ENCODE assay signal across 1 cellular context in genomic region chr1:26706315-26706714, GRCh38.
TF ChIP-seq lines count a peak whose summit lies in the region.

No MANE protein-coding gene starts in this region.

TF ChIP-seq in HepG2, 621 proteins besides CTCF, POLR2A, EP300 and RAD21 (continued from another document):
- no peak for TF ChIP-seq HNRNPLL (IDR thresholded peaks at IDR 0.05; ENCODE audit: low read depth, low read length, poor library complexity, severe bottlenecking)
- no peak for TF ChIP-seq ZNF839 (CRISPR knock-in tag; IDR thresholded peaks at IDR 0.05; ENCODE audit: borderline replicate concordance)
- TF ChIP-seq SAP130 (CRISPR knock-in tag; IDR thresholded peaks at IDR 0.05; ENCODE audit: low read depth) = peak; percentile 93
- peak; percentile 94 for TF ChIP-seq PITX1 (CRISPR knock-in tag; IDR thresholded peaks at IDR 0.05)
- TF ChIP-seq FOXJ3 (CRISPR knock-in tag; IDR thresholded peaks at IDR 0.05; ENCODE audit: borderline replicate concordance) = peak; percentile 60; the same call in 1 of the 2 replicates
- TF ChIP-seq, protein P1, sequence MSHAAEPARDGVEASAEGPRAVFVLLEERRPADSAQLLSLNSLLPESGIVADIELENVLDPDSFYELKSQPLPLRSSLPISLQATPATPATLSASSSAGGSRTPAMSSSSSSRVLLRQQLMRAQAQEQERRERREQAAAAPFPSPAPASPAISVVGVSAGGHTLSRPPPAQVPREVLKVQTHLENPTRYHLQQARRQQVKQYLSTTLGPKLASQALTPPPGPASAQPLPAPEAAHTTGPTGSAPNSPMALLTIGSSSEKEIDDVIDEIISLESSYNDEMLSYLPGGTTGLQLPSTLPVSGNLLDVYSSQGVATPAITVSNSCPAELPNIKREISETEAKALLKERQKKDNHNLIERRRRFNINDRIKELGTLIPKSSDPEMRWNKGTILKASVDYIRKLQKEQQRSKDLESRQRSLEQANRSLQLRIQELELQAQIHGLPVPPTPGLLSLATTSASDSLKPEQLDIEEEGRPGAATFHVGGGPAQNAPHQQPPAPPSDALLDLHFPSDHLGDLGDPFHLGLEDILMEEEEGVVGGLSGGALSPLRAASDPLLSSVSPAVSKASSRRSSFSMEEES (CRISPR knock-in tag; IDR thresholded peaks at IDR 0.05) = peak; percentile 63; the same call in 1 of the 2 replicates
- 0 out of 2 replicates have a peak, but pooled peaks have one; percentile 32 for TF ChIP-seq ZFP90 (CRISPR knock-in tag; IDR thresholded peaks at IDR 0.05; ENCODE audit: borderline replicate concordance)
- 0 out of 2 replicates have a peak, but pooled peaks have one; percentile 46 for TF ChIP-seq PPARG (CRISPR knock-in tag; conservative IDR thresholded peaks at IDR 0.05)
- no peak for TF ChIP-seq SATB2 (CRISPR knock-in tag; IDR thresholded peaks at IDR 0.05)
- TF ChIP-seq TGIF2 (CRISPR knock-in tag; IDR thresholded peaks at IDR 0.05) = peak; percentile 88
- peak; percentile 75 for TF ChIP-seq ARNTL (CRISPR knock-in tag; IDR thresholded peaks at IDR 0.05)
- TF ChIP-seq MEF2D (CRISPR knock-in tag; IDR thresholded peaks at IDR 0.05) = peak; percentile 55
- TF ChIP-seq YEATS2 (CRISPR knock-in tag; IDR thresholded peaks at IDR 0.05; ENCODE audit: borderline replicate concordance) = peak; percentile 50; the same call in 1 of the 2 replicates
- TF ChIP-seq FOXA3 (CRISPR knock-in tag; IDR thresholded peaks at IDR 0.05) = peak; percentile 88
- peak; percentile 21; the same call in 1 of the 2 replicates for TF ChIP-seq ZNF264 (CRISPR knock-in tag; IDR thresholded peaks at IDR 0.05)
- peak; percentile 53; the same call in 1 of the 2 replicates for TF ChIP-seq IRF2 (CRISPR knock-in tag; IDR thresholded peaks at IDR 0.05)
- peak; percentile 60 for TF ChIP-seq SOX5 (CRISPR knock-in tag; IDR thresholded peaks at IDR 0.05; ENCODE audit: borderline replicate concordance)
- TF ChIP-seq AKAP8 (CRISPR knock-in tag; IDR thresholded peaks at IDR 0.05) = 0 out of 2 replicates have a peak, but pooled peaks have one; percentile 28
- TF ChIP-seq ZFX (CRISPR knock-in tag; IDR thresholded peaks at IDR 0.05; ENCODE audit: low read depth) = peak; percentile 84
- peak; percentile 49; the same call in 1 of the 2 replicates for TF ChIP-seq ZNF292 (CRISPR knock-in tag; IDR thresholded peaks at IDR 0.05; ENCODE audit: borderline replicate concordance, low read depth)
- peak; percentile 57 for TF ChIP-seq ZMYM4 (CRISPR knock-in tag; IDR thresholded peaks at IDR 0.05)
- TF ChIP-seq, protein P2, sequence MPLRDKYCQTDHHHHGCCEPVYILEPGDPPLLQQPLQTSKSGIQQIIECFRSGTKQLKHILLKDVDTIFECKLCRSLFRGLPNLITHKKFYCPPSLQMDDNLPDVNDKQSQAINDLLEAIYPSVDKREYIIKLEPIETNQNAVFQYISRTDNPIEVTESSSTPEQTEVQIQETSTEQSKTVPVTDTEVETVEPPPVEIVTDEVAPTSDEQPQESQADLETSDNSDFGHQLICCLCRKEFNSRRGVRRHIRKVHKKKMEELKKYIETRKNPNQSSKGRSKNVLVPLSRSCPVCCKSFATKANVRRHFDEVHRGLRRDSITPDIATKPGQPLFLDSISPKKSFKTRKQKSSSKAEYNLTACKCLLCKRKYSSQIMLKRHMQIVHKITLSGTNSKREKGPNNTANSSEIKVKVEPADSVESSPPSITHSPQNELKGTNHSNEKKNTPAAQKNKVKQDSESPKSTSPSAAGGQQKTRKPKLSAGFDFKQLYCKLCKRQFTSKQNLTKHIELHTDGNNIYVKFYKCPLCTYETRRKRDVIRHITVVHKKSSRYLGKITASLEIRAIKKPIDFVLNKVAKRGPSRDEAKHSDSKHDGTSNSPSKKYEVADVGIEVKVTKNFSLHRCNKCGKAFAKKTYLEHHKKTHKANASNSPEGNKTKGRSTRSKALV (CRISPR knock-in tag; IDR thresholded peaks at IDR 0.05) = peak; percentile 57; the same call in 1 of the 2 replicates
- TF ChIP-seq SIN3A (IDR thresholded peaks at IDR 0.05; ENCODE audit: borderline replicate concordance, low read depth, low read length) = peak; percentile 83; the same call in 1 of the 2 replicates
- TF ChIP-seq ZNF674 (CRISPR knock-in tag; IDR thresholded peaks at IDR 0.05; ENCODE audit: low read depth) = no peak
- TF ChIP-seq ZNF784 (CRISPR knock-in tag; IDR thresholded peaks at IDR 0.05; ENCODE audit: borderline replicate concordance) = no peak
- no peak for TF ChIP-seq ZFP62 (CRISPR knock-in tag; IDR thresholded peaks at IDR 0.05)
- TF ChIP-seq KAT7 (CRISPR knock-in tag; IDR thresholded peaks at IDR 0.05; ENCODE audit: borderline replicate concordance) = 0 out of 2 replicates have a peak, but pooled peaks have one; percentile 39
- peak; percentile 56 for TF ChIP-seq ZNF18 (CRISPR knock-in tag; IDR thresholded peaks at IDR 0.05; ENCODE audit: insufficient replicate concordance)
- TF ChIP-seq ZFP36L2 (CRISPR knock-in tag; IDR thresholded peaks at IDR 0.05) = peak; percentile 81; the same call in 1 of the 2 replicates
- TF ChIP-seq HNF1A (IDR thresholded peaks at IDR 0.05; ENCODE audit: low read depth) = 0 out of 2 replicates have a peak, but pooled peaks have one; percentile 4
- no peak for TF ChIP-seq HNF1A (CRISPR knock-in tag; IDR thresholded peaks at IDR 0.05; ENCODE audit: borderline replicate concordance)
- peak; percentile 88; the same call in 1 of the 2 replicates for TF ChIP-seq FOXO1 (CRISPR knock-in tag; IDR thresholded peaks at IDR 0.05)
- peak; percentile 51 for TF ChIP-seq RBM22 (optimal IDR thresholded peaks at IDR 0.05; ENCODE audit: low read length)
- 0 out of 2 replicates have a peak, but pooled peaks have one; percentile 59 for TF ChIP-seq ZNF337 (CRISPR knock-in tag; IDR thresholded peaks at IDR 0.05; ENCODE audit: borderline replicate concordance, low read depth)
- TF ChIP-seq RELA (CRISPR knock-in tag; IDR thresholded peaks at IDR 0.05) = no peak
- peak; percentile 91 for TF ChIP-seq HNF4A (CRISPR knock-in tag; IDR thresholded peaks at IDR 0.05)
- no peak for TF ChIP-seq SUZ12 (IDR thresholded peaks at IDR 0.05; ENCODE audit: low read depth, low read length)
- 0 out of 2 replicates have a peak, but pooled peaks have one; percentile 23 for TF ChIP-seq POGK (CRISPR knock-in tag; conservative IDR thresholded peaks at IDR 0.05)
- TF ChIP-seq NR2F2 (IDR thresholded peaks at IDR 0.05; ENCODE audit: borderline replicate concordance, low read depth) = no peak
- TF ChIP-seq MIER3 (CRISPR knock-in tag; IDR thresholded peaks at IDR 0.05; ENCODE audit: borderline replicate concordance) = 0 out of 2 replicates have a peak, but pooled peaks have one; percentile 30
- TF ChIP-seq ZNF772 (CRISPR knock-in tag; IDR thresholded peaks at IDR 0.05) = peak; percentile 69; the same call in 1 of the 2 replicates
- 0 out of 2 replicates have a peak, but pooled peaks have one; percentile 25 for TF ChIP-seq DPF2 (CRISPR knock-in tag; IDR thresholded peaks at IDR 0.05; ENCODE audit: borderline replicate concordance, low read depth)
